ENCODE assay signal across 12 cellular contexts in genomic region chr5:78905084-78905938, GRCh38.
A peak's percentile ranks its signal among the peaks of the same experiment; 100 is the strongest.
DNase-seq lines count a peak whose midpoint lies in the region; ATAC-seq and TF ChIP-seq lines count a peak whose summit lies in the region.
"Had no signal": no experiment of that assay in that cellular context is flagged by ENCODE, and none has a peak within 500 bp of the region (broad histone marks: within the 10 kb centered on the region; RNA-seq: fewer than 3 reads in every experiment).

No MANE protein-coding gene starts in this region.

- intact Hi-C loops in esophagus muscularis mucosa (cut with DNase I): no loop called here

- no peaks in the 10 kb centered on the region for H3K4me1 ChIP-seq in CD8-positive, alpha-beta memory T cell (ENCODE audit: insufficient read depth, low read length)
- H3K4me1 ChIP-seq in esophagus muscularis mucosa: peaks cover 21 to 44% (median 33%) of the 10 kb centered on the region in 4 donors

- H3K9me3 ChIP-seq in CD8-positive, alpha-beta memory T cell (ENCODE audit: low read length): no peaks in the 10 kb centered on the region
- H3K9me3 ChIP-seq in esophagus muscularis mucosa: no peaks in the 10 kb centered on the region

- WGBS in esophagus muscularis mucosa: 67% methylated on average over 5 of the region's 5 CpGs

- H3K27ac ChIP-seq in CD8-positive, alpha-beta memory T cell (ENCODE audit: low read depth, low read length): no peak overlapping the region
- no peak overlapping the region for H3K27ac ChIP-seq in esophagus muscularis mucosa (replicated peaks in 1 of 4)

- DNase-seq in MV-4-11 (lab: John Stamatoyannopoulos, UW) (peak; percentile 96), HEK293T (ENCODE audit: extremely low spot score) (no peak), esophagus muscularis mucosa (ENCODE audit: extremely low spot score) (no peak)
- no peak for DNase-seq in CD8-positive, alpha-beta memory T cell
- DNase-seq: activated CD4-positive, alpha-beta memory T cell treated with anti-CD3 and anti-CD28 coated beads, Interleukin-2, amount 10 ng/mL, durations not matched to agents 7 days and 5 days; H9 had no signal

- TF ChIP-seq EP300 in esophagus muscularis mucosa (IDR thresholded peaks at IDR 0.05): no peak

- no peak overlapping the region for H3K4me3 ChIP-seq in CD8-positive, alpha-beta memory T cell (ENCODE audit: low read length)
- H3K4me3 ChIP-seq in esophagus muscularis mucosa: no peak overlapping the region

- ATAC-seq in GM18870 (IDR thresholded peaks at IDR 0.05; ENCODE audit: unreplicated experiment) (peak; percentile 59), HG02759 (IDR thresholded peaks at IDR 0.05; ENCODE audit: unreplicated experiment) (peak; percentile 69), GM18858 (IDR thresholded peaks at IDR 0.05; ENCODE audit: unreplicated experiment) (no peak)
- ATAC-seq: stimulated activated effector memory CD8-positive, alpha-beta T cell treated with anti-CD3 and anti-CD28 coated beads, Interleukin-12 subunit alpha, Interleukin-12 subunit beta, amount 100 ng/mL, for 72 hours had no signal

- TF ChIP-seq POLR2A in esophagus muscularis mucosa (IDR thresholded peaks at IDR 0.05; ENCODE audit: low read depth): no peak

- peak overlapping the region in 2 of 3 experiments; percentile 31 to 96 for H3K27ac Mint-ChIP-seq in nephron
- no peak overlapping the region for H3K27ac Mint-ChIP-seq in CD8-positive, alpha-beta memory T cell
- H3K27ac Mint-ChIP-seq: activated CD4-positive, alpha-beta memory T cell treated with anti-CD3 and anti-CD28 coated beads, Interleukin-2, amount 10 ng/mL, durations not matched to agents 7 days and 5 days; H9; stimulated activated effector memory CD8-positive, alpha-beta T cell treated with anti-CD3 and anti-CD28 coated beads, Interleukin-12 subunit alpha, Interleukin-12 subunit beta, amount 100 ng/mL, for 72 hours had no signal

- peaks cover 5% of the 10 kb centered on the region for H3K36me3 Mint-ChIP-seq in nephron (ENCODE audit: low read depth)
- H3K36me3 Mint-ChIP-seq in CD8-positive, alpha-beta memory T cell: peaks cover 2 to 29% (median 14%) of the 10 kb centered on the region in 3 donors

- H3K9me3 Mint-ChIP-seq in nephron: peaks cover 7% of the 10 kb centered on the region
- peaks cover 0 to 6% (median 5%) of the 10 kb centered on the region in 5 donors for H3K9me3 Mint-ChIP-seq in CD8-positive, alpha-beta memory T cell
- H3K9me3 Mint-ChIP-seq: activated CD4-positive, alpha-beta memory T cell treated with anti-CD3 and anti-CD28 coated beads, Interleukin-2, amount 10 ng/mL, durations not matched to agents 7 days and 5 days; H9; stimulated activated effector memory CD8-positive, alpha-beta T cell treated with anti-CD3 and anti-CD28 coated beads, Interleukin-12 subunit alpha, Interleukin-12 subunit beta, amount 100 ng/mL, for 72 hours had no signal

- POLR2A ChIA-PET in CD8-positive, alpha-beta memory T cell (lab: Charles Lee): no interaction called here
- POLR2A ChIA-PET in HEK293T (lab: Yijun Ruan, JAX): no interaction called here

- CTCF ChIA-PET in CD8-positive, alpha-beta memory T cell (lab: Charles Lee): no interaction called here
- CTCF ChIA-PET in HEK293T (lab: Yijun Ruan, JAX): interaction anchor here (0.6 kb wide), 1 partner anchor 134 kb away, joined by 4 read pairs; no protein-coding TSS in a partner anchor

- peaks cover 3% of the 10 kb centered on the region for H3K27me3 Mint-ChIP-seq in nephron (ENCODE audit: low read depth)
- H3K27me3 Mint-ChIP-seq in CD8-positive, alpha-beta memory T cell: peaks cover 0 to 1% of the 10 kb centered on the region in 2 donors
- H3K27me3 Mint-ChIP-seq: activated CD4-positive, alpha-beta memory T cell treated with anti-CD3 and anti-CD28 coated beads, Interleukin-2, amount 10 ng/mL, durations not matched to agents 7 days and 5 days; brain had no signal

- H3K36me3 ChIP-seq in CD8-positive, alpha-beta memory T cell (ENCODE audit: insufficient read depth, low read length): no peaks in the 10 kb centered on the region
- H3K36me3 ChIP-seq in esophagus muscularis mucosa: no peaks in the 10 kb centered on the region

- H3K27me3 ChIP-seq in CD8-positive, alpha-beta memory T cell (ENCODE audit: insufficient read depth, low read length, poor library complexity, severe bottlenecking): no peaks in the 10 kb centered on the region
- no peaks in the 10 kb centered on the region for H3K27me3 ChIP-seq in esophagus muscularis mucosa

- peaks cover 48% of the 10 kb centered on the region for H3K4me1 Mint-ChIP-seq in nephron
- H3K4me1 Mint-ChIP-seq in CD8-positive, alpha-beta memory T cell: no peaks in the 10 kb centered on the region
- H3K4me1 Mint-ChIP-seq: activated CD4-positive, alpha-beta memory T cell treated with anti-CD3 and anti-CD28 coated beads, Interleukin-2, amount 10 ng/mL, durations not matched to agents 7 days and 5 days; stimulated activated effector memory CD8-positive, alpha-beta T cell treated with anti-CD3 and anti-CD28 coated beads, Interleukin-12 subunit alpha, Interleukin-12 subunit beta, amount 100 ng/mL, for 72 hours had no signal

- TF ChIP-seq CTCF in nephron (IDR thresholded peaks at IDR 0.05; ENCODE audit: unreplicated experiment in 3 of 3): no peak
- TF ChIP-seq CTCF in esophagus muscularis mucosa (IDR thresholded peaks at IDR 0.05): no peak

- no peak overlapping the region for H3K4me3 Mint-ChIP-seq in nephron
- no peak overlapping the region for H3K4me3 Mint-ChIP-seq in CD8-positive, alpha-beta memory T cell
- H3K4me3 Mint-ChIP-seq: activated CD4-positive, alpha-beta memory T cell treated with anti-CD3 and anti-CD28 coated beads, Interleukin-2, amount 10 ng/mL, durations not matched to agents 7 days and 5 days; brain; H9; stimulated activated effector memory CD8-positive, alpha-beta T cell treated with anti-CD3 and anti-CD28 coated beads, Interleukin-12 subunit alpha, Interleukin-12 subunit beta, amount 100 ng/mL, for 72 hours had no signal

TF ChIP-seq in HEK293T, 16 proteins besides CTCF, POLR2A, EP300 and RAD21:
- TF ChIP-seq ZNF384 (IDR thresholded peaks at IDR 0.05): no peak
- TF ChIP-seq SUZ12 (IDR thresholded peaks at IDR 0.05): no peak
- TF ChIP-seq L3MBTL2 (conservative IDR thresholded peaks at IDR 0.05): no peak
- TF ChIP-seq PKNOX1 (IDR thresholded peaks at IDR 0.05): no peak
- TF ChIP-seq FOXK2 (IDR thresholded peaks at IDR 0.05): no peak

Comparison
In these comparisons a context has a peak if more than half of its experiments do, and no peak if none do; other contexts are left out.
1. H3K27ac Mint-ChIP-seq: peak in nephron (2 of 3); none in CD8-positive, alpha-beta memory T cell (0 of 8).